ENCODE assay signal across 27 cellular contexts in genomic region chr14:89947344-89947743, GRCh38. TPM values are rescaled to one million over a fixed set of nuclear protein-coding genes. Genes with fewer than 3 reads are reported as not detected.
DNase-seq lines count a peak whose midpoint lies in the region; ATAC-seq, FAIRE-seq and TF ChIP-seq lines count a peak whose summit lies in the region.
"Had no signal": no experiment of that assay in that cellular context is flagged by ENCODE, and none has a peak within 500 bp of the region (broad histone marks: within the 10 kb centered on the region; RNA-seq: fewer than 3 reads in every experiment).

No MANE protein-coding gene starts in this region.

- peaks cover 15% of the 10 kb centered on the region for H3K36me3 Mint-ChIP-seq in activated naive CD8-positive, alpha-beta T cell treated with anti-CD3 and anti-CD28 coated beads, Interleukin-2, amount 50 U/mL, for 24 hours (ENCODE audit: low read depth)
- peaks cover 10% of the 10 kb centered on the region for H3K36me3 Mint-ChIP-seq in activated naive CD8-positive, alpha-beta T cell treated with anti-CD3 and anti-CD28 coated beads for 36 hours
- H3K36me3 Mint-ChIP-seq in stimulated activated naive CD8-positive, alpha-beta T cell treated with anti-CD3 and anti-CD28 coated beads, Interleukin-15, Interleukin-2, amounts not matched to agents 100 ng/mL and 50 ng/mL, for 24 hours (ENCODE audit: low read depth): peaks cover 18% of the 10 kb centered on the region

- no peaks in the 10 kb centered on the region for H3K27me3 Mint-ChIP-seq in activated naive CD8-positive, alpha-beta T cell treated with anti-CD3 and anti-CD28 coated beads, Interleukin-2, amount 50 U/mL, for 24 hours
- H3K27me3 Mint-ChIP-seq in activated naive CD8-positive, alpha-beta T cell treated with anti-CD3 and anti-CD28 coated beads for 36 hours: no peaks in the 10 kb centered on the region
- no peaks in the 10 kb centered on the region for H3K27me3 Mint-ChIP-seq in stimulated activated naive CD8-positive, alpha-beta T cell treated with anti-CD3 and anti-CD28 coated beads, Interleukin-15, Interleukin-2, amounts not matched to agents 100 ng/mL and 50 ng/mL, for 24 hours
- H3K27me3 Mint-ChIP-seq: B cell had no signal

- H3K4me3 Mint-ChIP-seq in activated naive CD8-positive, alpha-beta T cell treated with anti-CD3 and anti-CD28 coated beads, Interleukin-2, amount 50 U/mL, for 24 hours: no peak overlapping the region
- H3K4me3 Mint-ChIP-seq in activated naive CD8-positive, alpha-beta T cell treated with anti-CD3 and anti-CD28 coated beads for 36 hours: no peak overlapping the region
- H3K4me3 Mint-ChIP-seq in stimulated activated naive CD8-positive, alpha-beta T cell treated with anti-CD3 and anti-CD28 coated beads, Interleukin-15, Interleukin-2, amounts not matched to agents 100 ng/mL and 50 ng/mL, for 24 hours: no peak overlapping the region
- H3K4me3 Mint-ChIP-seq: B cell; CD8-positive, alpha-beta T cell had no signal

- no peaks in the 10 kb centered on the region for H3K27me3 ChIP-seq in bronchial epithelial cell (ENCODE audit: control insufficient read depth, insufficient read depth, low read length)

- H3K27ac Mint-ChIP-seq in activated naive CD8-positive, alpha-beta T cell treated with anti-CD3 and anti-CD28 coated beads, Interleukin-2, amount 50 U/mL, for 24 hours: no peak overlapping the region
- no peak overlapping the region for H3K27ac Mint-ChIP-seq in activated naive CD8-positive, alpha-beta T cell treated with anti-CD3 and anti-CD28 coated beads for 36 hours
- H3K27ac Mint-ChIP-seq in stimulated activated naive CD8-positive, alpha-beta T cell treated with anti-CD3 and anti-CD28 coated beads, Interleukin-15, Interleukin-2, amounts not matched to agents 100 ng/mL and 50 ng/mL, for 24 hours: peak overlapping the region; percentile 66
- H3K27ac Mint-ChIP-seq: B cell; CD8-positive, alpha-beta T cell had no signal

- no peaks in the 10 kb centered on the region for H3K9me3 Mint-ChIP-seq in activated naive CD8-positive, alpha-beta T cell treated with anti-CD3 and anti-CD28 coated beads, Interleukin-2, amount 50 U/mL, for 24 hours
- H3K9me3 Mint-ChIP-seq in activated naive CD8-positive, alpha-beta T cell treated with anti-CD3 and anti-CD28 coated beads for 36 hours: no peaks in the 10 kb centered on the region
- no peaks in the 10 kb centered on the region for H3K9me3 Mint-ChIP-seq in stimulated activated naive CD8-positive, alpha-beta T cell treated with anti-CD3 and anti-CD28 coated beads, Interleukin-15, Interleukin-2, amounts not matched to agents 100 ng/mL and 50 ng/mL, for 24 hours
- H3K9me3 Mint-ChIP-seq: CD8-positive, alpha-beta T cell had no signal

- TF ChIP-seq CTCF in bronchial epithelial cell (IDR thresholded peaks at IDR 0.05; ENCODE audit: insufficient read depth, low read length, severe bottlenecking): no peak
- TF ChIP-seq CTCF in OCI-LY7 (conservative IDR thresholded peaks at IDR 0.05; ENCODE audit: low read length): no peak

- H3K9me3 ChIP-seq in OCI-LY7 (ENCODE audit: low read length): no peaks in the 10 kb centered on the region
- H3K9me3 ChIP-seq: Caco-2 had no signal

- intact Hi-C loops in OCI-LY7 (cut with micrococcal nuclease; ENCODE audit: unreplicated experiment): no loop called here

- peaks cover 11% of the 10 kb centered on the region for H3K4me1 Mint-ChIP-seq in activated naive CD8-positive, alpha-beta T cell treated with anti-CD3 and anti-CD28 coated beads, Interleukin-2, amount 50 U/mL, for 24 hours
- H3K4me1 Mint-ChIP-seq in activated naive CD8-positive, alpha-beta T cell treated with anti-CD3 and anti-CD28 coated beads for 36 hours: no peaks in the 10 kb centered on the region
- H3K4me1 Mint-ChIP-seq in stimulated activated naive CD8-positive, alpha-beta T cell treated with anti-CD3 and anti-CD28 coated beads, Interleukin-15, Interleukin-2, amounts not matched to agents 100 ng/mL and 50 ng/mL, for 24 hours (ENCODE audit: low read depth): peaks cover 13% of the 10 kb centered on the region
- H3K4me1 Mint-ChIP-seq: B cell had no signal

- H3K4me2 ChIP-seq in OCI-LY7 (ENCODE audit: low read length): no peak overlapping the region

- H2AFZ ChIP-seq in OCI-LY7 (ENCODE audit: low read length): no peak overlapping the region

- H4K20me1 ChIP-seq in OCI-LY7 (ENCODE audit: insufficient read depth, low read length): no peaks in the 10 kb centered on the region

- DNase-seq in DMS53 (lab: John Stamatoyannopoulos, UW): peak; percentile 36
- no peak for DNase-seq in DMS53 treated with DMSO at 0.1 percent for 48 hours (lab: John Stamatoyannopoulos, UW; ENCODE audit: unreplicated experiment)
- no peak for DNase-seq in activated naive CD8-positive, alpha-beta T cell treated with anti-CD3 and anti-CD28 coated beads, Interleukin-2, amount 50 U/mL, for 24 hours
- no peak for DNase-seq in activated naive CD8-positive, alpha-beta T cell treated with anti-CD3 and anti-CD28 coated beads for 36 hours
- peak; percentile 8 for DNase-seq in bronchial epithelial cell (ENCODE audit: low read depth)
- DNase-seq in hypothalamus (lab: John Stamatoyannopoulos, UW): no peak
- DNase-seq in OCI-LY7 (ENCODE audit: low spot score): no peak
- DNase-seq: Caco-2; CD8-positive, alpha-beta T cell; DMS 273 treated with DMSO at 0.1 percent for 48 hours; DND-41; NCI-H1048; NCI-H1417 treated with DMSO at 0.1 percent for 48 hours; NCI-H1694 treated with DMSO at 0.1 percent for 48 hours; NCI-H2081; NCI-H2171 treated with DMSO at 0.1 percent for 48 hours; NCI-H446; NCI-H526 treated with DMSO at 0.1 percent for 48 hours; SHP77 had no signal

- H3K36me3 ChIP-seq in bronchial epithelial cell (ENCODE audit: control insufficient read depth, insufficient read depth, low read length) (no peaks in the 10 kb centered on the region), OCI-LY7 (ENCODE audit: insufficient read depth, low read length) (peaks cover 30% of the 10 kb centered on the region)

- POLR2A ChIA-PET in OCI-LY7 (lab: Charles Lee): no interaction called here

- peak; percentile 52 for ATAC-seq in activated naive CD8-positive, alpha-beta T cell treated with anti-CD3 and anti-CD28 coated beads, Interleukin-2, amount 50 U/mL, for 24 hours
- ATAC-seq: CD8-positive, alpha-beta T cell; HCT116 had no signal

- BruUV-seq in OCI-LY7 (replicated peaks; lab: Mats Ljungman, UMichigan): no TSS peak

- H3K4me3 ChIP-seq in bronchial epithelial cell (ENCODE audit: low read depth, low read length) (no peak overlapping the region), OCI-LY7 (ENCODE audit: low read depth, low read length, poor library complexity, severe bottlenecking) (no peak overlapping the region)

- CTCF ChIA-PET in OCI-LY7 (lab: Charles Lee; ENCODE audit: unreplicated experiment): no interaction called here

- H3K4me1 ChIP-seq in OCI-LY7 (ENCODE audit: insufficient read depth, low read length, poor library complexity, severe bottlenecking): no peaks in the 10 kb centered on the region
- H3K4me1 ChIP-seq: Caco-2 had no signal

- H3K9me2 ChIP-seq in OCI-LY7 (ENCODE audit: insufficient read depth, low read length): no peaks in the 10 kb centered on the region

- peak; percentile 55 for FAIRE-seq in bronchial epithelial cell (lab: Jason Lieb, UNC)
- FAIRE-seq: GM12892, H1 had no signal

- no peak overlapping the region for H3K27ac ChIP-seq in OCI-LY7 (ENCODE audit: low read depth, low read length, poor library complexity, severe bottlenecking)
- H3K27ac ChIP-seq: 22Rv1, C4-2B, RWPE1 had no signal

- H3K79me2 ChIP-seq in OCI-LY7 (ENCODE audit: insufficient read depth, low read depth, low read length): no peaks in the 10 kb centered on the region

RNA-seq across cellular contexts. Expression of gene EFCAB11, which starts 7.2 kb away (rescaled TPM):
- 1 to 10 TPM; 8.3 TPM for total RNA-seq in activated naive CD8-positive, alpha-beta T cell treated with anti-CD3 and anti-CD28 coated beads for 36 hours
- total RNA-seq in bronchial epithelial cell (1.1 and 3.3 TPM in 2 replicates), OCI-LY7 (2022) (26.6 and 29.5 TPM in 2 replicates)
- 9.3 and 10.7 TPM in 2 replicates for total RNA-seq in OCI-LY7 (2014; rRNA removed; shearing (Covaris generic))

RNA-seq across cellular contexts. Expression of gene TDP1, which starts 8.4 kb away (rescaled TPM):
- total RNA-seq in activated naive CD8-positive, alpha-beta T cell treated with anti-CD3 and anti-CD28 coated beads for 36 hours: 10 to 100 TPM; 88.4 to 96.8 TPM
- total RNA-seq in bronchial epithelial cell (13.2 and 17.2 TPM in 2 replicates), OCI-LY7 (2022) (71.1 and 75.3 TPM in 2 replicates)
- total RNA-seq in OCI-LY7 (2014; rRNA removed; shearing (Covaris generic)): 65.9 and 67.2 TPM in 2 replicates

Comparison
In these comparisons a context has a peak if more than half of its experiments do, and no peak if none do; other contexts are left out.
1. DNase-seq: peak in DMS53 (single experiment) and bronchial epithelial cell (single experiment); none in DMS53 treated with DMSO at 0.1 percent for 48 hours (single experiment), activated naive CD8-positive, alpha-beta T cell treated with anti-CD3 and anti-CD28 coated beads, Interleukin-2, amount 50 U/mL, for 24 hours (single experiment), activated naive CD8-positive, alpha-beta T cell treated with anti-CD3 and anti-CD28 coated beads for 36 hours (single experiment), hypothalamus (0 of 51) and OCI-LY7 (single experiment).